ENCODE assay signal across 10 cellular contexts in the genomic region with DNA sequence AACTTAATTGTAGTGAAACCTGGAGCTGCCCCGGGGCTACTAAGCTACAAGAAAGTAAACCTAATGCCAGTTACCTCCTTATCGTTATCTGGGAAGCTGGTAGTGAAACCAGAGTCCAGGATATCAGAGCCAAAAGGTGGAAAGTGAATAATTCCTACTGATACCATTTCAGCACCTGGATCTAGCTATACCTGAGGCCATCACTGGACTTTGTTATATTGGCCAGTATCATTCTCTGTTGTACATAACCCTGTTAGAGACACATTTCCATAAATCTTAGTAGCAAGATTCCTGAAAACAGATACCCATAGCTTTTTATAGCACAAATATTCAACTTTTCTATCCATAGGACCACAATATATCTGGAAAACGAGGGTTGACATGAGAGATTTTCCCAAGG.
"Had no signal": no experiment of that assay in that cellular context is flagged by ENCODE, and none has a peak within 500 bp of the region (broad histone marks: within the 10 kb centered on the region; RNA-seq: fewer than 3 reads in every experiment).

No MANE protein-coding gene starts in this region.

- DNase-seq: GM23248, GOT3, H7, H9, HCEC 1CT, HFFc6 had no signal

- H3K4me2 ChIP-seq: GM23338 had no signal

- ATAC-seq: GM23338, HCT116 had no signal

- H3K4me3 Mint-ChIP-seq: GM23338, H9, HFFc6 had no signal

- H3K4me1 ChIP-seq: HAP-1 had no signal

- H3K9me3 ChIP-seq: HAP-1 had no signal

- FAIRE-seq: H54 had no signal

- H3K9ac ChIP-seq: GM23248 had no signal

- H3K27ac Mint-ChIP-seq: GM23338, H9, HFFc6 had no signal

- H3K27ac ChIP-seq: GM23248 had no signal

- H2AFZ ChIP-seq: GM23248 had no signal

- H3K36me3 ChIP-seq: HAP-1 had no signal

- H3K4me3 ChIP-seq: GM23248, GM23338, HAP-1 had no signal

- H3K9me3 Mint-ChIP-seq: H9 had no signal
